In the genomic region with DNA sequence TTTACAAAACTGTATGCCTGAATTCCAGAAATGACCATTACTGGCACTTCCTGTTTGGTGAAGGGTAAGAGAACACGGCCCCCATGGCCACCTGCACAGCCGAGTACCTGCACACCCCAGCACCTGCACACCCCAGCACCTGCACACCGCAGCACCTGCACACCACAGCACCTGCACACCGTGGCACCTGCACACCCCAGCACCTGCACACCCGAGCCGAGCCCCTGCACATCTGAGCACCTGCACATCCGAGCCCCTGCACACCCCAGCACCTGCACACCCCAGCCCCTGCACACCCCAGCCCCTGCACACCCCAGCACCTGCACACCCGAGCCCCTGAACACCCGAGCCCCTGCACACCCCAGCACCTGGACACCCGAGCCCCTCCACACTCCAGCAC, we compare ENCODE assay signal across 22 cellular contexts.
"Had no signal": no experiment of that assay in that cellular context is flagged by ENCODE, and none has a peak within 500 bp of the region (broad histone marks: within the 10 kb centered on the region; RNA-seq: fewer than 3 reads in every experiment).

No MANE protein-coding gene starts in this region.

- H3K27ac Mint-ChIP-seq: immature natural killer cell; memory B cell; mesothelial cell of epicardium; naive B cell; nephron progenitor cell; stimulated activated memory B cell treated with anti-CD40 and anti-IgM and Interleukin-4, amounts not matched to agents 10 μg/mL and 1 μg/mL and 100 μg/mL, for 72 hours; stimulated activated naive CD8-positive, alpha-beta T cell treated with anti-CD3 and anti-CD28 coated beads, Interleukin-15, Interleukin-2, amounts not matched to agents 100 ng/mL and 50 ng/mL, for 24 hours had no signal

- H3K27me3 ChIP-seq: dorsolateral prefrontal cortex had no signal

- H3K4me1 ChIP-seq: psoas muscle, sigmoid colon had no signal

- H3K4me3 ChIP-seq: dorsolateral prefrontal cortex, lung, mucosa of descending colon, psoas muscle, sigmoid colon, thoracic aorta had no signal

- H3K9me3 Mint-ChIP-seq: mesothelial cell of epicardium; nephron progenitor cell; stimulated activated memory B cell treated with anti-CD40 and anti-IgM and Interleukin-4, amounts not matched to agents 10 μg/mL and 1 μg/mL and 100 μg/mL, for 72 hours; stimulated activated naive CD8-positive, alpha-beta T cell treated with anti-CD3 and anti-CD28 coated beads, Interleukin-15, Interleukin-2, amounts not matched to agents 100 ng/mL and 50 ng/mL, for 24 hours had no signal

- ATAC-seq: left lobe of liver; mucosa of descending colon; psoas muscle; right cardiac atrium; stimulated activated memory B cell treated with anti-CD40 and anti-IgM and Interleukin-4, amounts not matched to agents 10 μg/mL and 1 μg/mL and 100 μg/mL, for 72 hours had no signal

- H3K36me3 Mint-ChIP-seq: immature natural killer cell; memory B cell; mesothelial cell of epicardium; naive B cell; stimulated activated memory B cell treated with anti-CD40 and anti-IgM and Interleukin-4, amounts not matched to agents 10 μg/mL and 1 μg/mL and 100 μg/mL, for 72 hours had no signal

- H3K27ac ChIP-seq: dorsolateral prefrontal cortex, psoas muscle, sigmoid colon, thoracic aorta had no signal

- H3K4me3 Mint-ChIP-seq: immature natural killer cell; memory B cell; mesothelial cell of epicardium; naive B cell; nephron progenitor cell; stimulated activated memory B cell treated with anti-CD40 and anti-IgM and Interleukin-4, amounts not matched to agents 10 μg/mL and 1 μg/mL and 100 μg/mL, for 72 hours; stimulated activated naive CD8-positive, alpha-beta T cell treated with anti-CD3 and anti-CD28 coated beads, Interleukin-15, Interleukin-2, amounts not matched to agents 100 ng/mL and 50 ng/mL, for 24 hours had no signal

- H3K4me1 Mint-ChIP-seq: memory B cell, mesothelial cell of epicardium had no signal

- DNase-seq: cerebellar nuclear complex; effector CD4-positive, alpha-beta T cell; hypothalamus; immature natural killer cell; islet precursor cell; mucosa of descending colon; naive B cell; nephron progenitor cell; nucleus accumbens; psoas muscle; right cardiac atrium; sigmoid colon; stimulated activated CD4-positive, alpha-beta T cell treated with anti-CD3 and anti-CD28 coated beads, Interleukin-4, amount 100 ng/mL, for 4 hours; trophoblast cell had no signal

- H3K36me3 ChIP-seq: sigmoid colon, thoracic aorta had no signal

- H3K9me3 ChIP-seq: mucosa of descending colon, psoas muscle, sigmoid colon, thoracic aorta had no signal
